In genomic region chr16:87622756-87623319, GRCh38 we compare ENCODE assay signal across 24 cellular contexts. TPM values are rescaled to one million over a fixed set of nuclear protein-coding genes. Genes with fewer than 3 reads are reported as not detected.
"Had no signal": no experiment of that assay in that cellular context is flagged by ENCODE, and none has a peak within 500 bp of the region (broad histone marks: within the 10 kb centered on the region; RNA-seq: fewer than 3 reads in every experiment).

No MANE protein-coding gene starts in this region.

- DNase-seq: colonic mucosa; cortex of kidney; effector CD8-positive, alpha-beta T cell; effector memory CD8-positive, alpha-beta T cell; endodermal cell; erythroblast; esophagus squamous epithelium; foreskin fibroblast; foreskin melanocyte; gastrocnemius medialis; hippocampal formation; left cardiac atrium; left ventricle myocardium superior; lower lobe of right lung; mesenchymal stem cell; naive B cell had no signal

- H3K27me3 ChIP-seq: colonic mucosa had no signal

- H3K4me3 ChIP-seq: colonic mucosa, esophagus squamous epithelium, gastrocnemius medialis, heart left ventricle, left lung, lower lobe of right lung, mucosa of descending colon had no signal

- H3K36me3 ChIP-seq: colonic mucosa, esophagus squamous epithelium, gastrocnemius medialis, heart left ventricle, left lung, lower lobe of right lung had no signal

- H3K9me3 ChIP-seq: colonic mucosa, esophagus squamous epithelium, gastrocnemius medialis, heart left ventricle, left lung, lower lobe of right lung, mucosa of descending colon had no signal

- ATAC-seq: effector memory CD8-positive, alpha-beta T cell; esophagus mucosa; gastrocnemius medialis; heart left ventricle; left cardiac atrium; left lung; left ventricle myocardium superior; lower lobe of right lung; mucosa of descending colon had no signal

- H3K4me1 ChIP-seq: colonic mucosa, esophagus squamous epithelium, gastrocnemius medialis, heart left ventricle, left lung, lower lobe of right lung had no signal

- H3K27ac ChIP-seq: colonic mucosa, epithelial cell of prostate, esophagus squamous epithelium, gastrocnemius medialis, heart left ventricle, left lung, lower lobe of right lung had no signal

RNA-seq across cellular contexts. Expression of gene JPH3, which starts 20.5 kb away (rescaled TPM):
- total RNA-seq: gastrocnemius medialis, lower leg skin, myocyte had no signal
- polyA plus RNA-seq: keratinocyte had no signal
